ENCODE assay signal across 8 cellular contexts in the genomic region with DNA sequence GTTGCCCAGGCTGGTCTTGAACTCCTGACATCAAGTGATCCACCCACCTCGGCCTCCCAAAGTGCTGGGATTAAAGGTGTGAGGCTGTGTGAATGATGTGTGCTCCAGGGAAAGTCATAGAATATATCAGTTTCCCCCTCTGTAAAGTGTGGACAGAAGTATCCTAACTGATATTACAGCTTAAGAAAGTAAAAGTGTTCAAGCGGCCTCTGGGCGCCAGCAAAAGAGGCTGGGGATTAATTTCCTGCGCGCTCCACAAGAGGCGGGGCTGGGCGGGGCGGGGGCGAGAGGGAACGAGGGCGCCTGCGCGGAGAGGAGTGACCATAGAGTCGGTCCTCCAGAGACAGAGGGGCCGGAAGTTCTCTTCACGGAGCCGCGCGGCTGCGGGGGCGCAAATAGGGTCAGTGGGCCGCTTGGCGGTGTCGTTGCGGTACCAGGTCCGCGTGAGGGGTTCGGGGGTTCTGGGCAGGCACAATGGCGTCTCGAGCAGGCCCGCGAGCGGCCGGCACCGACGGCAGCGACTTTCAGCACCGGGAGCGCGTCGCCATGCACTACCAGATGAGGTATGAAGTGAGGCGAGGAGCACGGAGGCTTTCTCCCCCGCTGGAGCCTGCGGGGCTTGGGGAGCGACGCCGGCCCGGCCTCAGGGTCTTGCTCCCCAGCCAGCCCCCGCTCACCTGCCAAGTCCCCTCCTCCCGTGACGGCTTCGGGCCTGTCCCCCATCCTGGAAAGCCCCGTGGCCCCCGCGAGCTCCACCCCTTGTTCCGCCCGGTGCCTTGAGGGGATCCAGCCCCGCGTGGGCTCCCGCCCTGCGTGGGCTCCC. TPM values are rescaled to one million over a fixed set of nuclear protein-coding genes. Genes with fewer than 3 reads are reported as not detected.
DNase-seq lines count a peak whose midpoint lies in the region; ATAC-seq and TF ChIP-seq lines count a peak whose summit lies in the region.

A gene (plus strand): TSS at position 362 of the 823 bp plus-strand sequence. CDS start 113 bp downstream, at position 475.

- H3K9ac ChIP-seq in iPS-20b (ENCODE audit: low read depth, low read length) (peak within 1 kb of the TSS; percentile 94), skeletal muscle tissue (ENCODE audit: low read depth in 1 of 3, low read length in 3 of 3) (peak within 1 kb of the TSS; percentile 91 to 100 (median 99))

- TF ChIP-seq CTCF in WERI-Rb-1 (IDR thresholded peaks at IDR 0.05; ENCODE audit: low read depth, low read length) = no peak

- H3K27ac ChIP-seq in WERI-Rb-1 = peak within 1 kb of the TSS; percentile 87
- peak within 1 kb of the TSS; percentile 63 for H3K27ac ChIP-seq in iPS-20b (ENCODE audit: low read length)
- peak within 1 kb of the TSS; percentile 90 for H3K27ac ChIP-seq in skeletal muscle tissue (ENCODE audit: low read depth, low read length)

- H3K27me3 ChIP-seq in WERI-Rb-1 (ENCODE audit: insufficient read depth, low read depth, severe bottlenecking) (no peaks in the 10 kb centered on the region), iPS-20b (ENCODE audit: insufficient read depth, low read length) (no peaks in the 10 kb centered on the region), skeletal muscle tissue (ENCODE audit: control insufficient read depth in 3 of 3, insufficient read depth in 3 of 3, low read length in 3 of 3) (no peaks in the 10 kb centered on the region)

- DNase-seq in A172 (ENCODE audit: low spot score) (peak; percentile 86), NCI-H2196 treated with DMSO at 0.1 percent for 48 hours (lab: John Stamatoyannopoulos, UW; ENCODE audit: unreplicated experiment) (peak; percentile 39), WERI-Rb-1 (peak; percentile 89), T47D (ENCODE audit: low read depth in 1 of 2, low spot score in 1 of 2) (peak; percentile 67 to 93)

- H3K4me1 ChIP-seq in iPS-20b (ENCODE audit: insufficient read depth, low read length) (no peaks in the 10 kb centered on the region), skeletal muscle tissue (ENCODE audit: control insufficient read depth in 3 of 3, insufficient read depth in 3 of 3, low read length in 3 of 3) (peaks cover 3 to 7% (median 3%) of the 10 kb centered on the region in 3 donors)

- H3K4me3 ChIP-seq in WERI-Rb-1 (ENCODE audit: low read depth, low read length) (peak within 1 kb of the TSS; percentile 86), iPS-20b (ENCODE audit: low read length) (peak within 1 kb of the TSS; percentile 87), skeletal muscle tissue (ENCODE audit: low read length in 3 of 3) (peak within 1 kb of the TSS; percentile 78 to 96 (median 93))

- H3K36me3 ChIP-seq in WERI-Rb-1 (peaks cover 24% of the 10 kb centered on the region), iPS-20b (ENCODE audit: insufficient read depth, low read depth, low read length) (peaks cover 20% of the 10 kb centered on the region), skeletal muscle tissue (ENCODE audit: control insufficient read depth in 3 of 3, insufficient read depth in 3 of 3, low read length in 3 of 3) (peaks cover 6 to 17% (median 8%) of the 10 kb centered on the region in 3 donors)

- H3K9me3 ChIP-seq in WERI-Rb-1 (ENCODE audit: severe bottlenecking) = no peaks in the 10 kb centered on the region
- no peaks in the 10 kb centered on the region for H3K9me3 ChIP-seq in iPS-20b (ENCODE audit: insufficient read depth, low read depth, low read length)
- no peaks in the 10 kb centered on the region for H3K9me3 ChIP-seq in skeletal muscle tissue (ENCODE audit: control insufficient read depth in 3 of 3, low read length in 3 of 3)

- in situ Hi-C loops in T47D (cut with HindIII; ENCODE audit: low pct_unique_long_range_greater_than_20kb, low sequenced_read_pairs) = no loop called here

- peak; percentile 61 for ATAC-seq in GM18520 (IDR thresholded peaks at IDR 0.05; ENCODE audit: unreplicated experiment)
- ATAC-seq in HG03045 (IDR thresholded peaks at IDR 0.05; ENCODE audit: unreplicated experiment) = peak; percentile 87

RNA-seq across cellular contexts. Expression of the gene that starts here (rescaled TPM):
- total RNA-seq in A172 (2014; rRNA removed; shearing (Covaris generic)) = 40.5 and 56.0 TPM in 2 replicates
- 35.0 TPM for total RNA-seq in skeletal muscle tissue

Comparison
In these comparisons a context has a peak if more than half of its experiments do, and no peak if none do; other contexts are left out.
1. Peak in every context shown above with its lines: DNase-seq, ATAC-seq, H3K4me3 ChIP-seq and H3K27ac ChIP-seq.
2. DNase-seq: peak in every context shown above with its lines; median percentile 89 in WERI-Rb-1; 86 in A172; 80 in T47D; 39 in NCI-H2196 treated with DMSO at 0.1 percent for 48 hours.